In genomic region chr14:54087376-54087775, GRCh38 we compare ENCODE assay signal across 13 cellular contexts.
"Had no signal": no experiment of that assay in that cellular context is flagged by ENCODE, and none has a peak within 500 bp of the region (broad histone marks: within the 10 kb centered on the region; RNA-seq: fewer than 3 reads in every experiment).

No MANE protein-coding gene starts in this region.

- DNase-seq: activated CD4-positive, alpha-beta memory T cell treated with anti-CD3 and anti-CD28 coated beads for 36 hours; activated gamma-delta T cell; activated T-cell treated with anti-CD3 and anti-CD28 coated beads, Interleukin-2, amount 50 U/mL, for 48 hours; amniotic stem cell; caudate nucleus; foreskin fibroblast; hypothalamus; left ventricle myocardium superior; psoas muscle; stimulated activated CD4-positive, alpha-beta T cell treated with anti-CD3 and anti-CD28 coated beads, Interleukin-12 subunit alpha, Interleukin-12 subunit beta, amount 100 ng/mL, for 4 hours; stimulated activated CD4-positive, alpha-beta T cell treated with anti-CD3 and anti-CD28 coated beads, Interleukin-2, amount 100 ng/mL, for 24 hours; T-helper 17 cell; WERI-Rb-1 had no signal

- ATAC-seq: left ventricle myocardium superior, psoas muscle, T-helper 17 cell had no signal
